In genomic region chr3:167798443-167798842, GRCh38 we compare ENCODE assay signal across 19 cellular contexts.
DNase-seq lines count a peak whose midpoint lies in the region; ATAC-seq, FAIRE-seq and TF ChIP-seq lines count a peak whose summit lies in the region.
"Had no signal": no experiment of that assay in that cellular context is flagged by ENCODE, and none has a peak within 500 bp of the region (broad histone marks: within the 10 kb centered on the region; RNA-seq: fewer than 3 reads in every experiment).

No MANE protein-coding gene starts in this region.

- no peaks in the 10 kb centered on the region for H3K36me3 ChIP-seq in hepatocyte (replicated peaks; ENCODE audit: insufficient read depth, low read depth)
- H3K36me3 ChIP-seq: colonic mucosa, MG63, Peyer's patch, right atrium auricular region had no signal

- FAIRE-seq in H54 (lab: Jason Lieb, UNC) = no peak
- FAIRE-seq: TTC549 had no signal

- no peaks in the 10 kb centered on the region for H3K79me2 ChIP-seq in hepatocyte

- DNase-seq in GM20000 (ENCODE audit: low spot score) (peak; percentile 6), NAMALWA (ENCODE audit: low spot score) (peak; percentile 5), hepatocyte (ENCODE audit: low spot score) (no peak), H54 (ENCODE audit: insufficient read length, low spot score) (no peak), C1 segment of cervical spinal cord (lab: John Stamatoyannopoulos, UW) (no peak)
- DNase-seq: activated T-cell treated with anti-CD3 and anti-CD28 coated beads, Interleukin-2, amount 50 U/mL, for 1 hour; colonic mucosa; EL; foreskin fibroblast; MG63; NCI-H1930; NCI-H524; Peyer's patch; substantia nigra had no signal

- H3K27me3 ChIP-seq in hepatocyte = no peaks in the 10 kb centered on the region
- H3K27me3 ChIP-seq: colonic mucosa, MG63, Peyer's patch, right atrium auricular region had no signal

- TF ChIP-seq POLR2A in GM18505 (IDR thresholded peaks at IDR 0.05; ENCODE audit: borderline replicate concordance, extremely low read depth, insufficient read depth, insufficient read length) = no peak
- TF ChIP-seq POLR2A in H54 (IDR thresholded peaks at IDR 0.05; ENCODE audit: low read depth, low read length) = no peak

- TF ChIP-seq CTCF in GM20000 (IDR thresholded peaks at IDR 0.05; ENCODE audit: extremely low read depth, missing control alignments) (no peak), hepatocyte (IDR thresholded peaks at IDR 0.05; ENCODE audit: poor library complexity) (no peak)

- H3K27ac ChIP-seq in hepatocyte = no peak overlapping the region
- H3K27ac ChIP-seq: colonic mucosa, Peyer's patch, right atrium auricular region had no signal

- H3K4me2 ChIP-seq in hepatocyte = no peak overlapping the region

- ATAC-seq in GM18505 (IDR thresholded peaks at IDR 0.05; ENCODE audit: unreplicated experiment) (peak; percentile 73), HG02852 (IDR thresholded peaks at IDR 0.05; ENCODE audit: unreplicated experiment) (peak; percentile 84), HG02970 (IDR thresholded peaks at IDR 0.05; ENCODE audit: low FRiP score, unreplicated experiment) (no peak)

- H4K20me1 ChIP-seq in hepatocyte (ENCODE audit: insufficient read depth, poor library complexity, severe bottlenecking) = no peaks in the 10 kb centered on the region

- no peaks in the 10 kb centered on the region for H3K9me2 ChIP-seq in hepatocyte (replicated peaks; ENCODE audit: insufficient read depth)

- no peaks in the 10 kb centered on the region for H3K4me1 ChIP-seq in hepatocyte (ENCODE audit: insufficient read depth)
- H3K4me1 ChIP-seq: colonic mucosa, Peyer's patch, right atrium auricular region had no signal

- H3K4me3 ChIP-seq in hepatocyte = no peak overlapping the region
- H3K4me3 ChIP-seq: colonic mucosa, MG63, Peyer's patch, right atrium auricular region had no signal

- H3K9me3 ChIP-seq in hepatocyte (ENCODE audit: low read depth) = no peaks in the 10 kb centered on the region
- H3K9me3 ChIP-seq: colonic mucosa, MG63, Peyer's patch, right atrium auricular region had no signal

- H2AFZ ChIP-seq in hepatocyte = no peak overlapping the region

Comparison
In these comparisons a context has a peak if more than half of its experiments do, and no peak if none do; other contexts are left out.
1. DNase-seq: peak in GM20000 (single experiment) and NAMALWA (single experiment); none in hepatocyte (single experiment), H54 (single experiment) and C1 segment of cervical spinal cord (0 of 14).